ENCODE assay signal across 14 cellular contexts in genomic region chr12:68482014-68482413, GRCh38.
DNase-seq lines count a peak whose midpoint lies in the region; ATAC-seq and TF ChIP-seq lines count a peak whose summit lies in the region.
"Had no signal": no experiment of that assay in that cellular context is flagged by ENCODE, and none has a peak within 500 bp of the region (broad histone marks: within the 10 kb centered on the region; RNA-seq: fewer than 3 reads in every experiment).

No MANE protein-coding gene starts in this region.

- peak overlapping the region; percentile 61 for H2AFZ ChIP-seq in smooth muscle cell (ENCODE audit: low read depth)

- no peak overlapping the region for H3K4me3 ChIP-seq in smooth muscle cell
- H3K4me3 ChIP-seq: gastrocnemius medialis, ovary, stomach had no signal

- peaks cover 37% of the 10 kb centered on the region for H3K4me1 Mint-ChIP-seq in activated naive CD4-positive, alpha-beta T cell treated with anti-CD3 and anti-CD28 coated beads for 36 hours (ENCODE audit: low read depth)
- peaks cover 35% of the 10 kb centered on the region for H3K4me1 Mint-ChIP-seq in central memory CD8-positive, alpha-beta T cell

- no peak overlapping the region for H3K4me3 Mint-ChIP-seq in activated naive CD4-positive, alpha-beta T cell treated with anti-CD3 and anti-CD28 coated beads for 36 hours
- peak overlapping the region; percentile 43 for H3K4me3 Mint-ChIP-seq in central memory CD8-positive, alpha-beta T cell

- H3K79me2 ChIP-seq in smooth muscle cell (ENCODE audit: low read depth): no peaks in the 10 kb centered on the region

- H3K27ac ChIP-seq in KOPT-K1 (ENCODE audit: low read depth, low read length, poor library complexity, severe bottlenecking) (peak overlapping the region; percentile 51), smooth muscle cell (ENCODE audit: low read depth) (no peak overlapping the region)
- H3K27ac ChIP-seq: gastrocnemius medialis, ovary had no signal

- CTCF ChIA-PET in activated naive CD4-positive, alpha-beta T cell treated with anti-CD3 and anti-CD28 coated beads for 36 hours (lab: Charles Lee): interaction anchor here (1.2 kb wide), 1 partner anchor 148 kb away, joined by 7 read pairs; no protein-coding TSS in a partner anchor

- H3F3A ChIP-seq in smooth muscle cell (ENCODE audit: low read depth): no peaks in the 10 kb centered on the region

- H3K27me3 Mint-ChIP-seq in activated naive CD4-positive, alpha-beta T cell treated with anti-CD3 and anti-CD28 coated beads for 36 hours (ENCODE audit: low read depth): no peaks in the 10 kb centered on the region
- no peaks in the 10 kb centered on the region for H3K27me3 Mint-ChIP-seq in central memory CD8-positive, alpha-beta T cell

- H3K27me3 ChIP-seq in smooth muscle cell (ENCODE audit: low read depth): no peaks in the 10 kb centered on the region
- H3K27me3 ChIP-seq: gastrocnemius medialis, ovary, stomach had no signal

- intact Hi-C loops in activated naive CD4-positive, alpha-beta T cell treated with anti-CD3 and anti-CD28 coated beads for 36 hours (cut with micrococcal nuclease): loop anchor here (5.0 kb wide), 1 partner anchor 325 kb away; the partner anchor contains the start of gene MDM2
- intact Hi-C loops in left colon (cut with DNase I, micrococcal nuclease): no loop called here

- no peak overlapping the region for H3K9ac ChIP-seq in smooth muscle cell (ENCODE audit: low read depth)

- 96% methylated on average over 1 of the region's 1 CpG for WGBS in smooth muscle cell (ENCODE audit: low lambda C conversion rate)

- H3K9me3 ChIP-seq in KOPT-K1 (ENCODE audit: insufficient read depth, low read length, poor library complexity, severe bottlenecking): peaks cover 8% of the 10 kb centered on the region
- no peaks in the 10 kb centered on the region for H3K9me3 ChIP-seq in smooth muscle cell (replicated peaks; ENCODE audit: low read depth)
- H3K9me3 ChIP-seq: gastrocnemius medialis, ovary, stomach had no signal

- no peaks in the 10 kb centered on the region for H3K4me1 ChIP-seq in smooth muscle cell (ENCODE audit: low read depth)
- H3K4me1 ChIP-seq: gastrocnemius medialis had no signal

- no peaks in the 10 kb centered on the region for H4K20me1 ChIP-seq in smooth muscle cell (ENCODE audit: low read depth)

- no peak overlapping the region for H3K4me2 ChIP-seq in smooth muscle cell

- peaks cover 4% of the 10 kb centered on the region for H3K36me3 Mint-ChIP-seq in activated naive CD4-positive, alpha-beta T cell treated with anti-CD3 and anti-CD28 coated beads for 36 hours (ENCODE audit: low read depth)
- no peaks in the 10 kb centered on the region for H3K36me3 Mint-ChIP-seq in central memory CD8-positive, alpha-beta T cell (ENCODE audit: insufficient read depth)

- no peak for DNase-seq in activated naive CD4-positive, alpha-beta T cell treated with anti-CD3 and anti-CD28 coated beads for 36 hours
- DNase-seq in activated naive CD4-positive, alpha-beta T cell (lab: John Stamatoyannopoulos, UW): no peak
- no peak for DNase-seq in central memory CD8-positive, alpha-beta T cell (ENCODE audit: low spot score in 2 of 2)
- DNase-seq in smooth muscle cell (lab: John Stamatoyannopoulos, UW; ENCODE audit: unreplicated experiment): no peak
- no peak for DNase-seq in islet precursor cell
- no peak for DNase-seq in HuH-7 (ENCODE audit: low spot score)
- no peak for DNase-seq in left colon
- DNase-seq: aorta, gastrocnemius medialis, NCI-H2081 treated with DMSO at 0.1 percent for 48 hours, NCI-H69, ovary, stomach had no signal

- TF ChIP-seq CTCF in smooth muscle cell (IDR thresholded peaks at IDR 0.05; ENCODE audit: borderline replicate concordance, insufficient read depth, poor library complexity, severe bottlenecking): no peak

- H3K36me3 ChIP-seq in KOPT-K1 (ENCODE audit: insufficient read depth, low read length) (no peaks in the 10 kb centered on the region), smooth muscle cell (ENCODE audit: low read depth) (no peaks in the 10 kb centered on the region)
- H3K36me3 ChIP-seq: gastrocnemius medialis, ovary, stomach had no signal

- H3K27ac Mint-ChIP-seq in activated naive CD4-positive, alpha-beta T cell treated with anti-CD3 and anti-CD28 coated beads for 36 hours: peak overlapping the region; percentile 83
- H3K27ac Mint-ChIP-seq in central memory CD8-positive, alpha-beta T cell (ENCODE audit: low read depth): peak overlapping the region; percentile 85

- H3K9me3 Mint-ChIP-seq in activated naive CD4-positive, alpha-beta T cell treated with anti-CD3 and anti-CD28 coated beads for 36 hours: peaks cover 12% of the 10 kb centered on the region
- H3K9me3 Mint-ChIP-seq in central memory CD8-positive, alpha-beta T cell: no peaks in the 10 kb centered on the region

- ATAC-seq in central memory CD8-positive, alpha-beta T cell (replicated peaks; ENCODE audit: extremely low read depth, poor library complexity, severe bottlenecking): no peak
- ATAC-seq in left colon: no peak
- ATAC-seq: gastrocnemius medialis had no signal
